ENCODE assay signal across 11 cellular contexts in the genomic region with DNA sequence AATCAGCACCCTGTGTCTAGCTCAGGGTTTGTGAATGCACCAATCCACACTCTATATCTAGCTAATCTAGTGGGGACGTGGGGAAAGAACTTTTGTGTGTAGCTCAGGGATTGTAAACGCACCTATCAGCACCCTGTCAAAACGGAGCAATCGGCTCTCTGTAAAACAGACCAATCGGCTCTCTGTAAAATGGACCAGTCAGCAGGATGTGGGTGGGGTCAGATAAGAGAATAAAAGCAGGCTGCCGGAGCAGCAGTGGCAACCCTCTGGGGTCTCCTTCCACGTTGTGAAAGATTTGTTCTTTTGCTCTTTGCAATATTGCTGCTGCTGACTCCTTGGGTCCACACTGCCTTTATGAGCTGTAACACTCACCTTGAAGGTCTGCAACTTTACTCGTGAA. TPM values are rescaled to one million over a fixed set of nuclear protein-coding genes. Genes with fewer than 3 reads are reported as not detected.
"Had no signal": no experiment of that assay in that cellular context is flagged by ENCODE, and none has a peak within 500 bp of the region (broad histone marks: within the 10 kb centered on the region; RNA-seq: fewer than 3 reads in every experiment).

No MANE protein-coding gene starts in this region.

RNA-seq across cellular contexts. Expression of a gene that starts 33.2 kb away (rescaled TPM):
- total RNA-seq: activated naive CD4-positive, alpha-beta T cell treated with anti-CD3 and anti-CD28 coated beads for 36 hours; activated naive CD4-positive, alpha-beta T cell treated with anti-CD3 and anti-CD28 coated beads, Interleukin-2, amount 50 U/mL, for 72 hours; activated naive CD8-positive, alpha-beta T cell treated with anti-CD3 and anti-CD28 coated beads for 36 hours; activated naive CD8-positive, alpha-beta T cell treated with anti-CD3 and anti-CD28 coated beads, Interleukin-2, amount 10 ng/mL, durations not matched to agents 7 days and 5 days; activated T-cell treated with anti-CD3 and anti-CD28 coated beads, Interleukin-2, amount 50 U/mL, for 4 hours; activated T-cell treated with anti-CD3 and anti-CD28 coated beads, Interleukin-2, amount 50 U/mL, for 72 hours; activated T-helper 1 cell treated with anti-CD3 and anti-CD28 coated beads, Interleukin-12 subunit alpha, Interleukin-12 subunit beta, Interleukin-2, Interleukin-4 antibody, amounts not matched to agents 30 ng/mL and 10 ng/mL and 1 ng/mL, durations not matched to agents 14 hours and 24 hours and 36 hours; activated T-helper 17 cell treated with anti-CD3 and anti-CD28 coated beads, Interleukin-2, amount 50 U/mL, for 72 hours; activated T-helper 2 cell treated with anti-CD3 and anti-CD28 coated beads, Interferon-gamma antibody, Interleukin-2, Interleukin-4, amounts not matched to agents 10 μg/mL and 5 μg/mL and 100 μg/mL, durations not matched to agents 14 hours and 24 hours and 36 hours; ascending aorta; bronchial epithelial cell had no signal
